19 cellular contexts compared by ENCODE assay signal in the genomic region with DNA sequence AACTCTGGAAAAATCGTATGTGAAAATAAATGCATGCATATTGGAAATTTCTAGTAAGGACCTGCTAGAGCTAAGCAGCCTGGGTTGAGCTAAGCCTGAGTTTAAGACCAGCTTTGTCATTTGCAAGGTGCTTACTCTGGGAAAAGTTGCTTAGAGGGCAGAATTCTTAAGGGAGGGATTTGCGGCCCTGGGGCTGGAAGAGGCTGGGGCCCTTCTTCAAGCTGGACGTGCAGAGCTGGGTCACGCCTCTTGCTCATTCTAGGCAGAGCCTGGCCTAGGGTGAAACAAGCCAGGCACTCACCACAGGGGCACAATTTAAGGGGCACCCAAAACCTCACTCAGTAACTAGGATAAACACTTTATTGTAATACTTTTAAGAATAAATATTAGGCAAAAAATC.
DNase-seq lines count a peak whose midpoint lies in the region; TF ChIP-seq lines count a peak whose summit lies in the region.
"Had no signal": no experiment of that assay in that cellular context is flagged by ENCODE, and none has a peak within 500 bp of the region (broad histone marks: within the 10 kb centered on the region; RNA-seq: fewer than 3 reads in every experiment).

No MANE protein-coding gene starts in this region.

- H3K36me3 Mint-ChIP-seq in activated T-cell treated with anti-CD3 and anti-CD28 coated beads, Interleukin-2, amount 50 U/mL, for 24 hours (ENCODE audit: low read depth): no peaks in the 10 kb centered on the region
- H3K36me3 Mint-ChIP-seq: CD4-positive, alpha-beta memory T cell had no signal

- peaks cover 31 to 40% of the 10 kb centered on the region in 2 donors for H3K4me1 ChIP-seq in thyroid gland

- H3K4me3 Mint-ChIP-seq in activated T-cell treated with anti-CD3 and anti-CD28 coated beads, Interleukin-2, amount 50 U/mL, for 24 hours: no peak overlapping the region
- H3K4me3 Mint-ChIP-seq: CD4-positive, alpha-beta memory T cell had no signal

- no peaks in the 10 kb centered on the region for H3K9me3 Mint-ChIP-seq in activated T-cell treated with anti-CD3 and anti-CD28 coated beads, Interleukin-2, amount 50 U/mL, for 24 hours
- H3K9me3 Mint-ChIP-seq: CD4-positive, alpha-beta memory T cell had no signal

- no peaks in the 10 kb centered on the region for H3K9me3 ChIP-seq in thyroid gland

- peak in 1 of 2 donors; percentile 17 for TF ChIP-seq POLR2A in thyroid gland (IDR thresholded peaks at IDR 0.05)

- DNase-seq in activated T-cell treated with anti-CD3 and anti-CD28 coated beads, Interleukin-2, amount 50 U/mL, for 24 hours: peak; percentile 3
- no peak for DNase-seq in activated T-cell treated with anti-CD3 and anti-CD28 coated beads, Interleukin-2, amount 50 U/mL, for 1 hour
- DNase-seq in RWPE1 (ENCODE audit: low spot score): no peak
- DNase-seq in islet precursor cell: peak; percentile 67
- peak; percentile 65 to 67 for DNase-seq in thyroid gland
- DNase-seq in hippocampal formation (lab: John Stamatoyannopoulos, UW): no peak
- no peak for DNase-seq in T-helper 9 cell
- no peak for DNase-seq in GOT3 (lab: John Stamatoyannopoulos, UW)
- DNase-seq: CD4-positive, alpha-beta memory T cell; DMS79 treated with DMSO at 0.1 percent for 48 hours; GDM1; NCI-H1048; NCI-H1436 treated with DMSO at 0.1 percent for 48 hours; NCI-H2029 treated with DMSO at 0.1 percent for 48 hours; NCI-H2171 treated with DMSO at 0.1 percent for 48 hours; NCI-H446 treated with DMSO at 0.1 percent for 48 hours; NCI-H748 treated with DMSO at 0.1 percent for 48 hours; PC-9 had no signal

- no peaks in the 10 kb centered on the region for H3K36me3 ChIP-seq in thyroid gland

- POLR2A ChIA-PET in RWPE1 (lab: Yijun Ruan, JAX; ENCODE audit: low non-redundant PET): no interaction called here

- no peaks in the 10 kb centered on the region for H3K27me3 Mint-ChIP-seq in activated T-cell treated with anti-CD3 and anti-CD28 coated beads, Interleukin-2, amount 50 U/mL, for 24 hours
- H3K27me3 Mint-ChIP-seq: CD4-positive, alpha-beta memory T cell had no signal

- H3K4me1 Mint-ChIP-seq in activated T-cell treated with anti-CD3 and anti-CD28 coated beads, Interleukin-2, amount 50 U/mL, for 24 hours (ENCODE audit: low read depth): no peaks in the 10 kb centered on the region
- H3K4me1 Mint-ChIP-seq: CD4-positive, alpha-beta memory T cell had no signal

- H3K27ac Mint-ChIP-seq in activated T-cell treated with anti-CD3 and anti-CD28 coated beads, Interleukin-2, amount 50 U/mL, for 24 hours: no peak overlapping the region
- H3K27ac Mint-ChIP-seq: CD4-positive, alpha-beta memory T cell had no signal

- CTCF ChIA-PET in RWPE1 (lab: Yijun Ruan, JAX): no interaction called here

- intact Hi-C loops in thyroid gland (cut with DNase I): no loop called here

- H3K4me3 ChIP-seq in thyroid gland (replicated peaks in 1 of 3): no peak overlapping the region
- H3K4me3 ChIP-seq: GM12878, PC-9 had no signal

- peak overlapping the region; percentile 43; the same call in 1 of the 2 replicates for H3K27ac ChIP-seq in RWPE1
- H3K27ac ChIP-seq in thyroid gland: no peak overlapping the region
- H3K27ac ChIP-seq: PC-9 had no signal

- no peaks in the 10 kb centered on the region for H3K27me3 ChIP-seq in thyroid gland

- 42 to 61% methylated on average over 4 of the region's 4 CpGs for WGBS in thyroid gland, 2 donors

- TF ChIP-seq CTCF in RWPE1 (conservative IDR thresholded peaks at IDR 0.05; ENCODE audit: low read depth): no peak
- TF ChIP-seq CTCF in thyroid gland (IDR thresholded peaks at IDR 0.05): no peak

Comparison
In these comparisons a context has a peak if more than half of its experiments do, and no peak if none do; other contexts are left out.
1. DNase-seq: peak in activated T-cell treated with anti-CD3 and anti-CD28 coated beads, Interleukin-2, amount 50 U/mL, for 24 hours (single experiment), islet precursor cell (single experiment) and thyroid gland (2 of 2); none in activated T-cell treated with anti-CD3 and anti-CD28 coated beads, Interleukin-2, amount 50 U/mL, for 1 hour (single experiment), RWPE1 (single experiment), hippocampal formation (0 of 2), T-helper 9 cell (single experiment) and GOT3 (single experiment).